Comparison of ENCODE assay signal across 22 cellular contexts in the genomic region with DNA sequence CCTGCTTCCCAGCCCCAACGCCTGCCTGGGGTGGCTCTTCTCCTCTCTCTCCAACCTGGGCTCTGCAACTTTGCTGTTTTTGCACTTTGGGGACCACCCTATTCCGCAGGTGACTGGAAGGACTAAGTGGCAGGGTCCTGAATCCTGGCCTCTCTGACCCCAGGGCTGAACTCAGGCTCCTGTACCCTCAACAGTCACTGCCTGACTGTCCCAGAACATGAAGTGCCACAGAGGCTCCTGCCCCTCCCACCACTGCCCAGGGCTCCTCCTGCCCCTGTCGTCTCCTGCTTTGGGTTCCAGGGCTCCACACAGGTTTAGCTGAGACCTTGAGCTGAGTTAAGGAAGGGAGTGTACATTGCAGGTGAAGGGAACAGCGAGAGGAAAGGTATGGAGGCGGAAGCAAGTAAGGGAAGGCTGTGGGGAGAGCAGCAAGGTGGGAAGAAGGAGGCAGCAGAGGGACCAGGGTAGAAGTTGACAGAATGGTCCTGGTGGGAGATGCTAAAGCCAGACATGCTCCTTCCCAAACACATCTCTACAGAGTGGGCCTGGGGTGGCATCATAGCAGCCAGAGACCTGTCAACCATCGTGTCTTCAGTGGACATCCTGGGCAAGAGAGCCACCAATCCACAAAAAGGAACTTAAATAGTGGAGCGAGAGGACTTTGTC. TPM values are rescaled to one million over a fixed set of nuclear protein-coding genes. Genes with fewer than 3 reads are reported as not detected.
A peak's percentile ranks its signal among the peaks of the same experiment; 100 is the strongest.
DNase-seq lines count a peak whose midpoint lies in the region; ATAC-seq and TF ChIP-seq lines count a peak whose summit lies in the region.
"Had no signal": no experiment of that assay in that cellular context is flagged by ENCODE, and none has a peak within 500 bp of the region (broad histone marks: within the 10 kb centered on the region; RNA-seq: fewer than 3 reads in every experiment).

No MANE protein-coding gene starts in this region.

- TF ChIP-seq EP300 in stomach (IDR thresholded peaks at IDR 0.05) = no peak

- intact Hi-C loops in stomach (cut with DNase I; ENCODE audit: low total_unique reads) = loop anchor here (10.0 kb wide), 1 partner anchor 827 kb away; no protein-coding TSS in a partner anchor
- intact Hi-C loops in psoas muscle (cut with DNase I) = no loop called here

- no peaks in the 10 kb centered on the region for H3K36me3 ChIP-seq in BLaER1 treated with 17β-estradiol and CSF1 and Interleukin-3, amounts not matched to agents 10 nM and 100 nM
- H3K36me3 ChIP-seq in RWPE2 (ENCODE audit: low read depth) (no peaks in the 10 kb centered on the region), stomach (no peaks in the 10 kb centered on the region), psoas muscle (ENCODE audit: insufficient read depth in 1 of 2, low read depth in 1 of 2) (no peaks in the 10 kb centered on the region)

- H3K4me2 ChIP-seq in BLaER1 treated with 17β-estradiol and CSF1 and Interleukin-3, amounts not matched to agents 10 nM and 100 nM = peak overlapping the region in 8 of 11 experiments; percentile 11 to 52 (median 34); a peak in 14 of 22 replicates

- H3K9ac ChIP-seq in BLaER1 treated with 17β-estradiol and CSF1 and Interleukin-3, amounts not matched to agents 10 nM and 100 nM = no peak overlapping the region

- H3K9me3 ChIP-seq in BLaER1 treated with 17β-estradiol and CSF1 and Interleukin-3, amounts not matched to agents 10 nM and 100 nM (replicated peaks in 1 of 11) = no peaks in the 10 kb centered on the region
- H3K9me3 ChIP-seq in RWPE2 (ENCODE audit: severe bottlenecking) (no peaks in the 10 kb centered on the region), stomach (no peaks in the 10 kb centered on the region), psoas muscle (no peaks in the 10 kb centered on the region)
- H3K9me3 ChIP-seq: Caco-2 had no signal

- no peak for TF ChIP-seq CTCF in RWPE2 (IDR thresholded peaks at IDR 0.05; ENCODE audit: poor library complexity, severe bottlenecking)
- no peak for TF ChIP-seq CTCF in stomach (IDR thresholded peaks at IDR 0.05)
- TF ChIP-seq CTCF in psoas muscle (IDR thresholded peaks at IDR 0.05) = no peak

- ATAC-seq in RWPE2 (ENCODE audit: low read depth) = no peak
- ATAC-seq in HG03521 (IDR thresholded peaks at IDR 0.05; ENCODE audit: unreplicated experiment) = no peak
- no peak for ATAC-seq in psoas muscle
- ATAC-seq: GM12878 had no signal

- peaks cover 21 to 46% (median 35%) of the 10 kb centered on the region in 11 experiments for H3K27me3 ChIP-seq in BLaER1 treated with 17β-estradiol and CSF1 and Interleukin-3, amounts not matched to agents 10 nM and 100 nM
- H3K27me3 ChIP-seq in RWPE2 (ENCODE audit: insufficient read depth, poor library complexity, severe bottlenecking) = peaks cover 14% of the 10 kb centered on the region
- H3K27me3 ChIP-seq in stomach = peaks cover 5 to 86% (median 39%) of the 10 kb centered on the region in 3 donors
- H3K27me3 ChIP-seq in psoas muscle (ENCODE audit: insufficient read depth in 3 of 3, low read length in 2 of 3) = peaks cover 0 to 34% (median 5%) of the 10 kb centered on the region in 3 donors

- WGBS in stomach, 5 donors = 55 to 68% (median 62%) methylated on average over 6 to 7 of the region's 7 CpGs
- 69 to 74% (median 71%) methylated on average over 6 to 7 of the region's 7 CpGs for WGBS in psoas muscle, 3 donors

- H3K4me1 ChIP-seq in BLaER1 treated with 17β-estradiol and CSF1 and Interleukin-3, amounts not matched to agents 10 nM and 100 nM = peaks cover 1 to 46% (median 24%) of the 10 kb centered on the region in 10 experiments; a peak in 18 of 20 replicates
- H3K4me1 ChIP-seq in RWPE2 (ENCODE audit: insufficient read depth, poor library complexity, severe bottlenecking) (no peaks in the 10 kb centered on the region), stomach (peaks cover 6 to 10% (median 10%) of the 10 kb centered on the region in 4 donors), psoas muscle (peaks cover 3% of the 10 kb centered on the region)

- peak; percentile 19 for DNase-seq in RWPE2 (ENCODE audit: low spot score)
- DNase-seq in islet precursor cell = peak; percentile 47
- peak; percentile 2 for DNase-seq in stomach
- DNase-seq in NOMO-1 treated with DMSO at 0.1 percent for 48 hours (lab: John Stamatoyannopoulos, UW; ENCODE audit: unreplicated experiment) = no peak
- no peak for DNase-seq in psoas muscle
- DNase-seq in activated naive CD4-positive, alpha-beta T cell treated with Interleukin-2 at 50 U/mL for 16 hours = no peak
- DNase-seq: Caco-2; CD4-positive, alpha-beta memory T cell; DMS 273 treated with DMSO at 0.1 percent for 48 hours; DND-41; MM.1S; NCI-H1048; NCI-H1436; NCI-H1930; NCI-H2227 treated with DMSO at 0.1 percent for 48 hours; NCI-H510A; NCI-H748 treated with DMSO at 0.1 percent for 48 hours; Right ventricle myocardium superior had no signal

- peaks cover 0 to 22% (median 6%) of the 10 kb centered on the region in 11 experiments; a peak in 9 of 22 replicates for H4K20me1 ChIP-seq in BLaER1 treated with 17β-estradiol and CSF1 and Interleukin-3, amounts not matched to agents 10 nM and 100 nM

- H3K4me3 ChIP-seq in BLaER1 treated with 17β-estradiol and CSF1 and Interleukin-3, amounts not matched to agents 10 nM and 100 nM = no peak overlapping the region
- no peak overlapping the region for H3K4me3 ChIP-seq in RWPE2 (ENCODE audit: severe bottlenecking)
- no peak overlapping the region for H3K4me3 ChIP-seq in stomach
- no peak overlapping the region for H3K4me3 ChIP-seq in psoas muscle
- H3K4me3 ChIP-seq: GM12878, K562 had no signal

- no peak overlapping the region for H3K27ac ChIP-seq in BLaER1 treated with 17β-estradiol and CSF1 and Interleukin-3, amounts not matched to agents 10 nM and 100 nM
- H3K27ac ChIP-seq in RWPE2 (ENCODE audit: poor library complexity, severe bottlenecking) = no peak overlapping the region
- no peak overlapping the region for H3K27ac ChIP-seq in stomach
- H3K27ac ChIP-seq in psoas muscle = no peak overlapping the region

- TF ChIP-seq POLR2A in stomach (IDR thresholded peaks at IDR 0.05) = no peak

RNA-seq across cellular contexts. Expression of gene GRID1, which starts 5.7 kb away (rescaled TPM):
- total RNA-seq in stomach (1 to 10 TPM in 4 of 5 donors, not detected in 1; 1.0 to 8.5 (median 1.9) TPM), psoas muscle (under 1 TPM; 0.20 to 0.56 (median 0.31) TPM)
- polyA plus RNA-seq in stomach (under 1 TPM; 0.31 to 0.63 (median 0.50) TPM), psoas muscle (under 1 TPM; 0.17 to 0.25 (median 0.22) TPM)
- total RNA-seq: CD4-positive, alpha-beta memory T cell had no signal
- polyA plus RNA-seq: CD4-positive, alpha-beta memory T cell had no signal

Comparison
In these comparisons a context has a peak if more than half of its experiments do, and no peak if none do; other contexts are left out.
1. DNase-seq: peak in RWPE2 (single experiment), islet precursor cell (single experiment) and stomach (single experiment); none in NOMO-1 treated with DMSO at 0.1 percent for 48 hours (single experiment), psoas muscle (0 of 2) and activated naive CD4-positive, alpha-beta T cell treated with Interleukin-2 at 50 U/mL for 16 hours (single experiment).